In the genomic region with DNA sequence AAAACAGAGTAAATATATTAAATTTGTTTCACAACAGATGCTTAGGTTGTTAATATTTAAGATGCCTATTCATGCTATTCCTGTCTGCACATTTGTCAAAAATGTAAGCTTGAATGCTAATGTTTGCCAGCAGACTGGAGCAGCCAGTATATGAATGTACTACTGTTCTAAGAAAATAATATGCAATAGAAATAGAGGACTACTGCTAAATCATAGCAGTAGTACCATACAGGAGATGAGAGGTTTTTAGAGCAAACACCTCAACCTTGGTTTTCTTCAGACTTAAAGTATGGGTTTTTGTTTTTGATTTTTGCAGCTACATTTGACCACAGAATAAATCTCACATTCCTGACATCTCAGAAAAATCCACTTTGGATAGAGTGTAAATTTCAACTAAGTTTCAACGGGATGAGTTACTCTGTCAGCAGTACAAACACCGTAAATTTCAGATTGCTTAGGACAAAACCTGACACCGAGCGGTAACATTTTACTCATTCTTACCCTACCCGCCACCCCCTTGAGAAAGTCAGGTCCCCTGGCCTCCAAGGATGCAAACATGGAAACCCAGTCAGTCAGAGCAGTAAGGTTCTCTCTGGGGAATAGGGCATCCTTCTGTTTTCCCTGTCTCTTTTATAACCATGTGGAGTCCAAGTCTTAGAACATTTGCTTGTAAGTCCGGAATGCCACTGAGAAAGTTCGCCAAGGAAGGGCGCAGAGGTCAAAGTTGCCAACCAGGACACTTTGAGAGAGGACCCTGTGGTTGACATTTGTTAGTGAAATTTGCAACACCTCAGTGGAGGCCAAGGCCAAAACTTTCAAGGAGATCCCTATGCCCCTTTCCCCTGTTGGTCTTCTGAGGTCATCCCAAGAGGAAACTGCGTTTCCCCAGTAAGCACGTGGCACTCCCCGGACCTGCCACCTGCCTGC, we compare ENCODE assay signal across 9 cellular contexts. TPM values are rescaled to one million over a fixed set of nuclear protein-coding genes. Genes with fewer than 3 reads are reported as not detected.
DNase-seq lines count a peak whose midpoint lies in the region; ATAC-seq and TF ChIP-seq lines count a peak whose summit lies in the region.
"Had no signal": no experiment of that assay in that cellular context is flagged by ENCODE, and none has a peak within 500 bp of the region (broad histone marks: within the 10 kb centered on the region; RNA-seq: fewer than 3 reads in every experiment).

No MANE protein-coding gene starts in this region.

- H3K36me3 Mint-ChIP-seq in activated CD4-positive, alpha-beta T cell treated with anti-CD3 and anti-CD28 coated beads for 36 hours (ENCODE audit: low read depth), result peaks cover 87% of the 10 kb centered on the region
- peaks cover 63% of the 10 kb centered on the region for H3K36me3 Mint-ChIP-seq in activated T-helper 1 cell treated with anti-CD3 and anti-CD28 coated beads, Interleukin-12 subunit alpha, Interleukin-12 subunit beta, Interleukin-2, Interleukin-4 antibody, amounts not matched to agents 30 ng/mL and 10 ng/mL and 1 ng/mL, durations not matched to agents 14 hours and 24 hours and 36 hours (ENCODE audit: low read depth)

- WGBS in lung, 2 donors, result 42 to 46% methylated on average over 11 of the region's 11 CpGs

- H3K27ac ChIP-seq in lung (ENCODE audit: low read depth in 1 of 2, low read length in 1 of 2), result no peak overlapping the region
- H3K27ac ChIP-seq in subcutaneous abdominal adipose tissue (ENCODE audit: low read depth, low read length), result no peak overlapping the region

- no peaks in the 10 kb centered on the region for H3K27me3 Mint-ChIP-seq in activated CD4-positive, alpha-beta T cell treated with anti-CD3 and anti-CD28 coated beads for 36 hours
- H3K27me3 Mint-ChIP-seq in activated T-helper 1 cell treated with anti-CD3 and anti-CD28 coated beads, Interleukin-12 subunit alpha, Interleukin-12 subunit beta, Interleukin-2, Interleukin-4 antibody, amounts not matched to agents 30 ng/mL and 10 ng/mL and 1 ng/mL, durations not matched to agents 14 hours and 24 hours and 36 hours (ENCODE audit: insufficient read depth), result peaks cover 1% of the 10 kb centered on the region

- H3K4me3 ChIP-seq in lung (peak overlapping the region; percentile 7), subcutaneous abdominal adipose tissue (ENCODE audit: low read depth in 1 of 5, low read length in 5 of 5) (peak overlapping the region in 4 of 5 donors; percentile 60 to 74 (median 69))

- no peak overlapping the region for H3K9ac ChIP-seq in subcutaneous abdominal adipose tissue (ENCODE audit: low read length in 5 of 5)

- no peak for TF ChIP-seq CTCF in lung (IDR thresholded peaks at IDR 0.05; ENCODE audit: control extremely low read depth, extremely low read depth)

- peak; percentile 8 for ATAC-seq in activated CD4-positive, alpha-beta T cell treated with anti-CD3 and anti-CD28 coated beads for 36 hours
- ATAC-seq in lung (ENCODE audit: insufficient read depth, low FRiP score) (no peak), GM19328 (IDR thresholded peaks at IDR 0.05; ENCODE audit: unreplicated experiment) (no peak)

- intact Hi-C loops in activated CD4-positive, alpha-beta T cell treated with anti-CD3 and anti-CD28 coated beads for 36 hours (cut with DNase I, micrococcal nuclease), result loop anchor here (1.0 to 5.0 kb wide), 7 partner anchors 8 to 1599 kb away; partner anchors contain the start of gene KAT2B (in 1 of the 2)
- intact Hi-C loops in activated T-helper 1 cell treated with anti-CD3 and anti-CD28 coated beads, Interleukin-12 subunit alpha, Interleukin-12 subunit beta, Interleukin-2, Interleukin-4 antibody, amounts not matched to agents 30 ng/mL and 10 ng/mL and 1 ng/mL, durations not matched to agents 14 hours and 24 hours and 36 hours (cut with micrococcal nuclease), result loop anchor here (1.0 to 5.0 kb wide), 4 partner anchors 8 to 1504 kb away; partner anchors contain the start of gene RAB5A

- DNase-seq in activated CD4-positive, alpha-beta T cell treated with anti-CD3 and anti-CD28 coated beads for 36 hours, result no peak
- DNase-seq in activated CD4-positive, alpha-beta T cell treated with anti-CD3 and anti-CD28 coated beads, Interleukin-2, amount 50 U/mL, for 4 hours, result no peak
- peak; percentile 17 for DNase-seq in activated T-helper 1 cell treated with anti-CD3 and anti-CD28 coated beads, Interleukin-12 subunit alpha, Interleukin-12 subunit beta, Interleukin-2, Interleukin-4 antibody, amounts not matched to agents 30 ng/mL and 10 ng/mL and 1 ng/mL, durations not matched to agents 14 hours and 24 hours and 36 hours (ENCODE audit: low spot score)
- DNase-seq in lung (ENCODE audit: low spot score), result no peak
- no peak for DNase-seq in NCI-H446 treated with DMSO at 0.1 percent for 48 hours (lab: John Stamatoyannopoulos, UW)
- DNase-seq in G401 (ENCODE audit: low spot score), result no peak
- DNase-seq: GOT3 had no signal

- peaks cover 0 to 1% of the 10 kb centered on the region in 2 donors for H3K9me3 ChIP-seq in lung (ENCODE audit: control insufficient read depth in 2 of 2, insufficient read depth in 1 of 2, low read length in 1 of 2)
- H3K9me3 ChIP-seq in subcutaneous abdominal adipose tissue (ENCODE audit: control insufficient read depth in 5 of 5, low read length in 5 of 5), result no peaks in the 10 kb centered on the region

- H3K4me1 ChIP-seq in lung (ENCODE audit: control insufficient read depth in 2 of 2, insufficient read depth in 2 of 2, low read length in 2 of 2) (peaks cover 0 to 13% of the 10 kb centered on the region in 2 donors), subcutaneous abdominal adipose tissue (ENCODE audit: control insufficient read depth in 5 of 5, insufficient read depth in 5 of 5, low read length in 5 of 5) (peaks cover 0 to 23% (median 21%) of the 10 kb centered on the region in 5 donors)

- H3K36me3 ChIP-seq in lung (ENCODE audit: control insufficient read depth in 2 of 2, insufficient read depth in 2 of 2, low read length in 2 of 2) (no peaks in the 10 kb centered on the region), subcutaneous abdominal adipose tissue (ENCODE audit: control insufficient read depth in 5 of 5, insufficient read depth in 5 of 5, low read length in 5 of 5) (no peaks in the 10 kb centered on the region)

- CTCF ChIA-PET in activated CD4-positive, alpha-beta T cell treated with anti-CD3 and anti-CD28 coated beads for 36 hours (lab: Charles Lee), result interaction anchor here (0.7 to 2.0 kb wide), 5 partner anchors 13 to 316 kb away, joined by 3 to 8 read pairs (median 4); no protein-coding TSS in a partner anchor

- H3K27ac Mint-ChIP-seq in activated CD4-positive, alpha-beta T cell treated with anti-CD3 and anti-CD28 coated beads for 36 hours, result peak overlapping the region; percentile 91
- H3K27ac Mint-ChIP-seq in activated T-helper 1 cell treated with anti-CD3 and anti-CD28 coated beads, Interleukin-12 subunit alpha, Interleukin-12 subunit beta, Interleukin-2, Interleukin-4 antibody, amounts not matched to agents 30 ng/mL and 10 ng/mL and 1 ng/mL, durations not matched to agents 14 hours and 24 hours and 36 hours, result peak overlapping the region; percentile 97

- H3K4me1 Mint-ChIP-seq in activated CD4-positive, alpha-beta T cell treated with anti-CD3 and anti-CD28 coated beads for 36 hours, result peaks cover 14% of the 10 kb centered on the region
- H3K4me1 Mint-ChIP-seq in activated T-helper 1 cell treated with anti-CD3 and anti-CD28 coated beads, Interleukin-12 subunit alpha, Interleukin-12 subunit beta, Interleukin-2, Interleukin-4 antibody, amounts not matched to agents 30 ng/mL and 10 ng/mL and 1 ng/mL, durations not matched to agents 14 hours and 24 hours and 36 hours (ENCODE audit: low read depth), result peaks cover 55% of the 10 kb centered on the region

- peak overlapping the region; percentile 79 for H3K4me3 Mint-ChIP-seq in activated CD4-positive, alpha-beta T cell treated with anti-CD3 and anti-CD28 coated beads for 36 hours
- peak overlapping the region; percentile 99 for H3K4me3 Mint-ChIP-seq in activated T-helper 1 cell treated with anti-CD3 and anti-CD28 coated beads, Interleukin-12 subunit alpha, Interleukin-12 subunit beta, Interleukin-2, Interleukin-4 antibody, amounts not matched to agents 30 ng/mL and 10 ng/mL and 1 ng/mL, durations not matched to agents 14 hours and 24 hours and 36 hours

- in situ Hi-C loops in G401 (cut with HindIII; ENCODE audit: low sequenced_read_pairs), result no loop called here

- no peaks in the 10 kb centered on the region for H3K27me3 ChIP-seq in lung (ENCODE audit: control insufficient read depth, insufficient read depth)
- H3K27me3 ChIP-seq in subcutaneous abdominal adipose tissue (ENCODE audit: control insufficient read depth in 5 of 5, insufficient read depth in 4 of 5, low read length in 5 of 5), result peaks cover 11 to 38% (median 24%) of the 10 kb centered on the region in 5 donors

- POLR2A ChIA-PET in activated CD4-positive, alpha-beta T cell treated with anti-CD3 and anti-CD28 coated beads for 36 hours (lab: Charles Lee), result interaction anchor here (0.6 to 1.7 kb wide), 7 partner anchors 12 to 426 kb away, joined by 3 to 10 read pairs (median 3); partner anchors contain the start of gene SATB1

- peaks cover under 1% of the 10 kb centered on the region for H3K9me3 Mint-ChIP-seq in activated CD4-positive, alpha-beta T cell treated with anti-CD3 and anti-CD28 coated beads for 36 hours (ENCODE audit: low read depth)
- H3K9me3 Mint-ChIP-seq in activated T-helper 1 cell treated with anti-CD3 and anti-CD28 coated beads, Interleukin-12 subunit alpha, Interleukin-12 subunit beta, Interleukin-2, Interleukin-4 antibody, amounts not matched to agents 30 ng/mL and 10 ng/mL and 1 ng/mL, durations not matched to agents 14 hours and 24 hours and 36 hours, result no peaks in the 10 kb centered on the region

RNA-seq across cellular contexts. Expression of gene SATB1, which starts 17.9 kb away (rescaled TPM):
- 100 to 1,000 TPM; 471 to 590 TPM for total RNA-seq in activated CD4-positive, alpha-beta T cell treated with anti-CD3 and anti-CD28 coated beads for 36 hours
- total RNA-seq in activated T-helper 1 cell treated with anti-CD3 and anti-CD28 coated beads, Interleukin-12 subunit alpha, Interleukin-12 subunit beta, Interleukin-2, Interleukin-4 antibody, amounts not matched to agents 30 ng/mL and 10 ng/mL and 1 ng/mL, durations not matched to agents 14 hours and 24 hours and 36 hours, result 679 and 686 TPM in 2 replicates
- total RNA-seq in lung, result 100 to 1,000 TPM in 1 of 2 donors, 10 to 100 TPM in 1; 21.9 to 116 TPM
- polyA plus RNA-seq in lung, result 10 to 100 TPM; 11.4 to 11.9 TPM
- total RNA-seq in G401 (2014; rRNA removed; shearing (Covaris generic)), result 0.18 TPM in 1 of 2 replicates, not detected in the other

Comparison
In these comparisons a context has a peak if more than half of its experiments do, and no peak if none do; other contexts are left out.
1. RNA of gene SATB1, which starts 17.9 kb away (total RNA-seq): 679 to 686 TPM in activated T-helper 1 cell treated with anti-CD3 and anti-CD28 coated beads, Interleukin-12 subunit alpha, Interleukin-12 subunit beta, Interleukin-2, Interleukin-4 antibody, amounts not matched to agents 30 ng/mL and 10 ng/mL and 1 ng/mL, durations not matched to agents 14 hours and 24 hours and 36 hours, 471 to 590 TPM in activated CD4-positive, alpha-beta T cell treated with anti-CD3 and anti-CD28 coated beads for 36 hours and 21.9 to 116 TPM in lung; 0.18 TPM in G401; every median in the first group is over 10 times any median in the second.